In the genomic region with DNA sequence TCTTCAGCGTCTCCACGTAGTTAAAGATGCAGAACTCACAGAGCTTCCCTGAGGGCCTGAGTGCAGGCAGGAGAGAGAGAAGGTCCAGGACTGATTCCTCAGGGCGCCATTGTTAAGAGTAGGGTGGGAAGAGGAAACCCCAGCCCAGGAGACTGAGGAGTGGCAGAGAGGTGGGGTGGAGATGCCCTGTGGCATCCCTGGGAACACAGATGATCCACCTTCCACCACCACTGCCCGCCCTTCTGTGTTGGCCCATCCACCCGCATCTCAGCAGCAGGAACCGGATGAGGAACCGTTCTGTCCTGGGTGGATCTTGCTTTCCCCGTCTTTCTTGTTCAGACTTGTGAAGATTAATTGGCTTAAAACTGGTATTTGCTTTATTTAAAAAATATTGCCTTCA, we compare ENCODE assay signal across 27 cellular contexts.
"Had no signal": no experiment of that assay in that cellular context is flagged by ENCODE, and none has a peak within 500 bp of the region (broad histone marks: within the 10 kb centered on the region; RNA-seq: fewer than 3 reads in every experiment).

No MANE protein-coding gene starts in this region.

- H3K4me1 ChIP-seq: neural progenitor cell, pancreas, prostate gland, spleen, stomach, transverse colon had no signal

- H3K27me3 ChIP-seq: gastrocnemius medialis, neural progenitor cell, pancreas, spleen, stomach, transverse colon had no signal

- H2AFZ ChIP-seq: neural progenitor cell had no signal

- ATAC-seq: gastrocnemius medialis; left colon; left ventricle myocardium superior; natural killer cell treated with Interleukin-12 subunit alpha and Interleukin-12 subunit beta and Interleukin-15 and Interleukin-18, amount 100 ng/mL, for 72 hours; sciatic nerve had no signal

- H3K4me2 ChIP-seq: neural progenitor cell had no signal

- H3K36me3 ChIP-seq: neural progenitor cell, pancreas had no signal

- H3K4me3 ChIP-seq: coronary artery, gastrocnemius medialis, lung, neural progenitor cell, pancreas, prostate gland, spleen, stomach, thoracic aorta, transverse colon had no signal

- DNase-seq: effector CD4-positive, alpha-beta T cell; endodermal cell; erythroblast; gastrocnemius medialis; glutamatergic neuron; left colon; left ventricle myocardium superior; mesenchymal stem cell; midbrain; nucleus accumbens; pancreas; retina; spleen; stimulated activated CD4-positive, alpha-beta T cell treated with anti-CD3 and anti-CD28 coated beads, Interleukin-15, amount 100 ng/mL, for 24 hours; stimulated activated CD4-positive, alpha-beta T cell treated with anti-CD3 and anti-CD28 coated beads, Interleukin-1b, Interleukin-23, amount 100 ng/mL, for 48 hours; stimulated activated CD4-positive, alpha-beta T cell treated with anti-CD3 and anti-CD28 coated beads, Interleukin-4, amount 100 ng/mL, for 24 hours; stimulated activated naive CD4-positive, alpha-beta T cell; stomach; substantia nigra; transverse colon had no signal

- H3K27ac ChIP-seq: coronary artery, gastrocnemius medialis, neural progenitor cell, pancreas, prostate gland, spleen, stomach, thoracic aorta, transverse colon had no signal

- H3K9me3 ChIP-seq: gastrocnemius medialis, pancreas, prostate gland, spleen, stomach, thoracic aorta, transverse colon had no signal
